ENCODE assay signal across 1 cellular context in the genomic region with DNA sequence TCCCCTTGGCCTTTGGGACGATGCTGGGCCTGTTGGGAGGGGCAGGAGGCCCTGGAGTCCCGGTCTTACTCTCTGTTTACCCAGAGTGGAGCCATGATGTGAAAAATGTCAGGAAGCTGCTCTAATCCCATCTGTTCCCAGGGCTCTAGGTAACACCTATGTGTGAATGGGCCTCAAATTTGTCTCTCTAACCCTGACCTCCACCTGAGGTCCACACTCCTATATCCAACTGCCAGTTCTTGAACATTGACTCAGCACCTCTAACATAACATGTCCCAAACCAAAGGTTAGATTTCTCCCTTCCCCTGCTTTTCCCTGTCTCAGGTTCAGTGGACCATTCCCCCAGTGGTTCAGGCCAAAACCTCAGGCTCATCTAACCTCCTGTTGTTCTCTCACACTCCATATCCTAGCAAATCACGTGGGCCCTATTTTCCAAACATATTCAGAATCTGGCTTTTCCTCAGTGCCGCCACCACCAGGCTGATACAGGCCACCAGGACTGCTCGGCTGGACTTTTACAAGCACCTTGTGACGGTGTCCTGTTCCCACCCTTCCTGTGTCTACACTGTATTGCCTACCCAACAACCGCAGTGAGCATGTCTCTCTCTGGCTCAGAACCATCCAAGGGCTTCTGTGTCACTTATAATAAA.
TF ChIP-seq lines count a peak whose summit lies in the region.

No MANE protein-coding gene starts in this region.

TF ChIP-seq in HEK293, 187 proteins besides CTCF, POLR2A, EP300 and RAD21 (continued from another document):
- TF ChIP-seq, protein P1, sequence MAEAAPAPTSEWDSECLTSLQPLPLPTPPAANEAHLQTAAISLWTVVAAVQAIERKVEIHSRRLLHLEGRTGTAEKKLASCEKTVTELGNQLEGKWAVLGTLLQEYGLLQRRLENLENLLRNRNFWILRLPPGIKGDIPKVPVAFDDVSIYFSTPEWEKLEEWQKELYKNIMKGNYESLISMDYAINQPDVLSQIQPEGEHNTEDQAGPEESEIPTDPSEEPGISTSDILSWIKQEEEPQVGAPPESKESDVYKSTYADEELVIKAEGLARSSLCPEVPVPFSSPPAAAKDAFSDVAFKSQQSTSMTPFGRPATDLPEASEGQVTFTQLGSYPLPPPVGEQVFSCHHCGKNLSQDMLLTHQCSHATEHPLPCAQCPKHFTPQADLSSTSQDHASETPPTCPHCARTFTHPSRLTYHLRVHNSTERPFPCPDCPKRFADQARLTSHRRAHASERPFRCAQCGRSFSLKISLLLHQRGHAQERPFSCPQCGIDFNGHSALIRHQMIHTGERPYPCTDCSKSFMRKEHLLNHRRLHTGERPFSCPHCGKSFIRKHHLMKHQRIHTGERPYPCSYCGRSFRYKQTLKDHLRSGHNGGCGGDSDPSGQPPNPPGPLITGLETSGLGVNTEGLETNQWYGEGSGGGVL (tag by site-specific recombination; IDR thresholded peaks at IDR 0.05): no peak
- TF ChIP-seq KLF16 (tag by site-specific recombination; IDR thresholded peaks at IDR 0.05) (no peak), ZNF211 (tag by site-specific recombination; IDR thresholded peaks at IDR 0.05; ENCODE audit: low read depth) (no peak), ZNF600 (tag by site-specific recombination; IDR thresholded peaks at IDR 0.05) (no peak), ZNF514 (tag by site-specific recombination; IDR thresholded peaks at IDR 0.05) (no peak), ZNF274 (IDR thresholded peaks at IDR 0.05; ENCODE audit: low read length) (no peak), ZNF274 (tag by site-specific recombination; IDR thresholded peaks at IDR 0.05; ENCODE audit: borderline replicate concordance) (no peak), ZNF341 (tag by site-specific recombination; IDR thresholded peaks at IDR 0.05; ENCODE audit: low read depth) (no peak), ZNF23 (tag by site-specific recombination; IDR thresholded peaks at IDR 0.05; ENCODE audit: borderline replicate concordance) (no peak)
